8 cellular contexts compared by ENCODE assay signal in genomic region chr20:53914861-53915458, GRCh38.
DNase-seq lines count a peak whose midpoint lies in the region; ATAC-seq and TF ChIP-seq lines count a peak whose summit lies in the region.

No MANE protein-coding gene starts in this region.

- no peaks in the 10 kb centered on the region for H4K20me1 ChIP-seq in SU-DHL-6 (ENCODE audit: low read depth, low read length)

- 16 to 24% (median 18%) methylated on average over 8 of the region's 8 CpGs for WGBS in psoas muscle, 3 donors

- no peaks in the 10 kb centered on the region for H3K36me3 ChIP-seq in HAP-1 (replicated peaks)
- H3K36me3 ChIP-seq in SU-DHL-6 (ENCODE audit: low read length), result no peaks in the 10 kb centered on the region
- no peaks in the 10 kb centered on the region for H3K36me3 ChIP-seq in psoas muscle (ENCODE audit: insufficient read depth in 1 of 2, low read depth in 1 of 2)

- TF ChIP-seq CTCF in SU-DHL-6 (IDR thresholded peaks at IDR 0.05; ENCODE audit: insufficient read depth, low read length, poor library complexity, severe bottlenecking), result no peak
- TF ChIP-seq CTCF in foreskin fibroblast (IDR thresholded peaks at IDR 0.05; ENCODE audit: low read depth, low read length), result no peak
- no peak for TF ChIP-seq CTCF in psoas muscle (IDR thresholded peaks at IDR 0.05)

- H3K4me1 ChIP-seq in HAP-1 (peaks cover 37% of the 10 kb centered on the region), psoas muscle (peaks cover 6% of the 10 kb centered on the region)

- H3K9me2 ChIP-seq in SU-DHL-6 (replicated peaks; ENCODE audit: insufficient read depth, low read length), result no peaks in the 10 kb centered on the region

- intact Hi-C loops in psoas muscle (cut with DNase I), result loop anchor here in 1 of 2 donors (1.0 kb wide), 1 partner anchor 337 kb away; no protein-coding TSS in a partner anchor

- H3K27ac ChIP-seq in SU-DHL-6 (ENCODE audit: low read depth, low read length), result peak overlapping the region; percentile 69
- peak overlapping the region; percentile 81 for H3K27ac ChIP-seq in psoas muscle

- peak overlapping the region; percentile 29 for H3K4me3 ChIP-seq in HAP-1
- H3K4me3 ChIP-seq in SU-DHL-6 (ENCODE audit: insufficient read depth, low read length, poor library complexity, severe bottlenecking), result peak overlapping the region; percentile 52
- H3K4me3 ChIP-seq in foreskin fibroblast (ENCODE audit: low read depth in 1 of 2, low read length in 2 of 2), result peak overlapping the region; percentile 43 to 62
- H3K4me3 ChIP-seq in psoas muscle, result peak overlapping the region; percentile 79

- H3K27me3 ChIP-seq in HAP-1 (ENCODE audit: low read depth), result no peaks in the 10 kb centered on the region
- H3K27me3 ChIP-seq in SU-DHL-6 (ENCODE audit: low read length), result no peaks in the 10 kb centered on the region
- no peaks in the 10 kb centered on the region for H3K27me3 ChIP-seq in psoas muscle (ENCODE audit: insufficient read depth in 3 of 3, low read length in 2 of 3)

- H2AFZ ChIP-seq in SU-DHL-6 (ENCODE audit: low read depth, low read length, severe bottlenecking), result peak overlapping the region; percentile 95

- H3K9me3 ChIP-seq in HAP-1 (no peaks in the 10 kb centered on the region), SU-DHL-6 (ENCODE audit: insufficient read depth, low read length) (no peaks in the 10 kb centered on the region), psoas muscle (no peaks in the 10 kb centered on the region)

- ATAC-seq in psoas muscle (peak in 3 of 4 donors; percentile 11 to 58 (median 29)), GM21381 (IDR thresholded peaks at IDR 0.05; ENCODE audit: unreplicated experiment) (no peak)

- peak overlapping the region; percentile 63 for H3K9ac ChIP-seq in SU-DHL-6 (ENCODE audit: low read length)

- H3K4me2 ChIP-seq in SU-DHL-6 (ENCODE audit: low read depth, low read length, poor library complexity, severe bottlenecking), result peak overlapping the region; percentile 89

- H3F3A ChIP-seq in SU-DHL-6 (ENCODE audit: insufficient read depth), result peaks cover 26% of the 10 kb centered on the region; the same call in 1 of the 2 replicates

- in situ Hi-C loops in HAP-1 (cut with MboI; ENCODE audit: low sequenced_read_pairs), result no loop called here

- DNase-seq in HAP-1 (ENCODE audit: low spot score in 2 of 2), result peak in 1 of 2 experiments; percentile 45
- DNase-seq in foreskin fibroblast, result peak in 1 of 2 donors; percentile 32
- DNase-seq in psoas muscle, result no peak
- no peak for DNase-seq in SIG-M5 (lab: John Stamatoyannopoulos, UW)
- no peak for DNase-seq in Kasumi-1 (lab: John Stamatoyannopoulos, UW)
- no peak for DNase-seq in HK-2 (ENCODE audit: unreplicated experiment)

- H3K79me2 ChIP-seq in SU-DHL-6 (ENCODE audit: insufficient read depth, low read length), result no peaks in the 10 kb centered on the region

Comparison
In these comparisons a context has a peak if more than half of its experiments do, and no peak if none do; other contexts are left out.
1. H3K4me3 ChIP-seq: peak in every context shown above with its lines; median percentile 79 in psoas muscle; 52 in foreskin fibroblast; 52 in SU-DHL-6; 29 in HAP-1.